In genomic region chr7:33916357-33917081, GRCh38 we compare ENCODE assay signal across 24 cellular contexts. TPM values are rescaled to one million over a fixed set of nuclear protein-coding genes. Genes with fewer than 3 reads are reported as not detected.
DNase-seq lines count a peak whose midpoint lies in the region; ATAC-seq and TF ChIP-seq lines count a peak whose summit lies in the region.
"Had no signal": no experiment of that assay in that cellular context is flagged by ENCODE, and none has a peak within 500 bp of the region (broad histone marks: within the 10 kb centered on the region; RNA-seq: fewer than 3 reads in every experiment).

No MANE protein-coding gene starts in this region.

- no peak overlapping the region for H3K27ac Mint-ChIP-seq in MCF 10A (ENCODE audit: low read depth, unreplicated experiment)
- H3K27ac Mint-ChIP-seq in activated naive CD4-positive, alpha-beta T cell treated with anti-CD3 and anti-CD28 coated beads for 36 hours: no peak overlapping the region
- H3K27ac Mint-ChIP-seq: activated CD8-positive, alpha-beta T cell treated with anti-CD3 and anti-CD28 coated beads for 36 hours; CD8-positive, alpha-beta T cell; progenitor cell of endocrine pancreas had no signal

- intact Hi-C loops in mammary epithelial cell (cut with micrococcal nuclease) (no loop called here), MCF 10A (cut with micrococcal nuclease) (no loop called here), PC-3 (cut with micrococcal nuclease) (no loop called here), transverse colon (cut with DNase I; ENCODE audit: low total_unique reads) (no loop called here)
- intact Hi-C loops in activated naive CD4-positive, alpha-beta T cell treated with anti-CD3 and anti-CD28 coated beads for 36 hours (cut with micrococcal nuclease): no loop called here

- H3K4me2 ChIP-seq in mammary epithelial cell (ENCODE audit: insufficient read depth, low read depth, low read length): no peak overlapping the region
- no peak overlapping the region for H3K4me2 ChIP-seq in PC-3 (ENCODE audit: low read length)

- H3K27ac ChIP-seq in mammary epithelial cell (ENCODE audit: insufficient read depth, low read depth, low read length) (no peak overlapping the region), PC-3 (ENCODE audit: low read length) (no peak overlapping the region), transverse colon (peak overlapping the region in 3 of 4 donors; percentile 1 to 26 (median 6)), substantia nigra (ENCODE audit: low read depth, low read length, poor library complexity, severe bottlenecking) (no peak overlapping the region)
- H3K27ac ChIP-seq: adrenal gland, coronary artery, esophagus muscularis mucosa had no signal

- no peak overlapping the region for H2AFZ ChIP-seq in mammary epithelial cell (ENCODE audit: low read depth, low read length)
- H2AFZ ChIP-seq in PC-3 (ENCODE audit: low read length): no peak overlapping the region

- TF ChIP-seq EP300 in transverse colon (IDR thresholded peaks at IDR 0.05; ENCODE audit: low read depth): no peak

- no peak for ATAC-seq in PC-3
- ATAC-seq: activated CD8-positive, alpha-beta T cell treated with anti-CD3 and anti-CD28 coated beads for 36 hours; CD8-positive, alpha-beta T cell had no signal

- dilution Hi-C loops in mammary epithelial cell (cut with HindIII; ENCODE audit: low sequenced_read_pairs): no loop called here

- H3K36me3 ChIP-seq in mammary epithelial cell (ENCODE audit: insufficient read depth, low read length) (no peaks in the 10 kb centered on the region), PC-3 (ENCODE audit: low read depth, low read length) (no peaks in the 10 kb centered on the region), transverse colon (no peaks in the 10 kb centered on the region)
- H3K36me3 ChIP-seq: adrenal gland, esophagus muscularis mucosa had no signal

- H3K9ac ChIP-seq in mammary epithelial cell (ENCODE audit: insufficient read depth, low read length): no peak overlapping the region
- H3K9ac ChIP-seq in PC-3 (ENCODE audit: low read length): no peak overlapping the region

- no peaks in the 10 kb centered on the region for H4K20me1 ChIP-seq in mammary epithelial cell (ENCODE audit: insufficient read depth, low read length)
- no peaks in the 10 kb centered on the region for H4K20me1 ChIP-seq in PC-3 (ENCODE audit: low read length)

- BruUV-seq in mammary epithelial cell (replicated peaks; lab: Mats Ljungman, UMichigan): no TSS peak
- no TSS peak for BruUV-seq in MCF 10A (replicated peaks; lab: Mats Ljungman, UMichigan)
- no TSS peak for BruUV-seq in PC-3 (replicated peaks; lab: Mats Ljungman, UMichigan)

- 57% methylated on average over 5 of the region's 5 CpGs for WGBS in mammary epithelial cell (ENCODE audit: low coverage, missing lambda C conversion rate)
- WGBS in transverse colon (ENCODE audit: low coverage in 1 of 2), 2 donors: 88 to 90% methylated on average over 4 to 5 of the region's 5 CpGs

- in situ Hi-C loops in mammary epithelial cell (cut with MboI; ENCODE audit: low sequenced_read_pairs in 2 of 2) (no loop called here), transverse colon (cut with MboI; ENCODE audit: low pct_ligation_motif_present in 1 of 4, low pct_unique_long_range_greater_than_20kb in 1 of 4, low sequenced_read_pairs in 3 of 4) (no loop called here)

- peaks cover 6% of the 10 kb centered on the region for H3K27me3 Mint-ChIP-seq in MCF 10A (ENCODE audit: insufficient read depth, unreplicated experiment)
- H3K27me3 Mint-ChIP-seq in activated naive CD4-positive, alpha-beta T cell treated with anti-CD3 and anti-CD28 coated beads for 36 hours (ENCODE audit: low read depth): peaks cover 6% of the 10 kb centered on the region

- H3K27me3 ChIP-seq in mammary epithelial cell (ENCODE audit: insufficient read depth, low read length): peaks cover 1% of the 10 kb centered on the region
- H3K27me3 ChIP-seq in PC-3 (ENCODE audit: low read length): peaks cover 19% of the 10 kb centered on the region
- H3K27me3 ChIP-seq in transverse colon: no peaks in the 10 kb centered on the region
- H3K27me3 ChIP-seq: adrenal gland, esophagus muscularis mucosa had no signal

- CTCF ChIA-PET in mammary epithelial cell (lab: Charles Lee; ENCODE audit: low non-redundant PET) (no interaction called here), MCF 10A (lab: Yijun Ruan, JAX) (interaction anchor here (0.9 to 4.7 kb wide), 2 partner anchors 9 to 15 kb away, joined by 3 to 39 read pairs; no protein-coding TSS in a partner anchor), PC-3 (lab: Charles Lee) (no interaction called here)
- CTCF ChIA-PET in activated naive CD4-positive, alpha-beta T cell treated with anti-CD3 and anti-CD28 coated beads for 36 hours (lab: Charles Lee): interaction anchor here (1.8 kb wide), 1 partner anchor 16 kb away, joined by 7 read pairs; no protein-coding TSS in a partner anchor

- TF ChIP-seq CTCF in mammary epithelial cell (conservative IDR thresholded peaks at IDR 0.05 in 1 of 2, IDR thresholded peaks at IDR 0.05 in 1 of 2; ENCODE audit: extremely low read depth in 1 of 2, insufficient read depth in 1 of 2, low read depth in 1 of 2, low read length in 2 of 2) (no peak), MCF 10A (IDR thresholded peaks at IDR 0.05; ENCODE audit: unreplicated experiment) (no peak), PC-3 (conservative IDR thresholded peaks at IDR 0.05; ENCODE audit: low read depth, low read length) (no peak), foreskin fibroblast (IDR thresholded peaks at IDR 0.05; ENCODE audit: low read depth, low read length) (no peak), transverse colon (IDR thresholded peaks at IDR 0.05) (no peak)

- DNase-seq in mammary epithelial cell (peak; percentile 55), MCF 10A (ENCODE audit: unreplicated experiment) (no peak), PC-3 (peak; percentile 32), foreskin fibroblast (peak; percentile 52 to 61), transverse colon (no peak), substantia nigra (lab: John Stamatoyannopoulos, UW) (no peak), HT-29 (ENCODE audit: low spot score) (no peak)
- no peak for DNase-seq in activated naive CD4-positive, alpha-beta T cell treated with anti-CD3 and anti-CD28 coated beads for 36 hours
- DNase-seq: activated CD4-positive, alpha-beta T cell treated with anti-CD3 and anti-CD28 coated beads for 1 hour; activated CD8-positive, alpha-beta T cell treated with anti-CD3 and anti-CD28 coated beads for 36 hours; activated T-cell treated with anti-CD3 and anti-CD28 coated beads for 4 hours; adrenal gland; CD8-positive, alpha-beta T cell; DMS153; H7; kidney glomerular epithelial cell; MM.1S; NCI-H1417; NCI-H2081 treated with DMSO at 0.1 percent for 48 hours; SHP77 treated with DMSO at 0.1 percent for 48 hours; stimulated activated CD8-positive, alpha-beta memory T cell treated with anti-CD3 and anti-CD28 coated beads, Interleukin-4, amount 100 ng/mL, for 48 hours had no signal

- H3K9me3 Mint-ChIP-seq in MCF 10A (ENCODE audit: unreplicated experiment): no peaks in the 10 kb centered on the region
- H3K9me3 Mint-ChIP-seq in activated naive CD4-positive, alpha-beta T cell treated with anti-CD3 and anti-CD28 coated beads for 36 hours: no peaks in the 10 kb centered on the region
- H3K9me3 Mint-ChIP-seq: activated CD8-positive, alpha-beta T cell treated with anti-CD3 and anti-CD28 coated beads for 36 hours; CD8-positive, alpha-beta T cell had no signal

- no peaks in the 10 kb centered on the region for H3K36me3 Mint-ChIP-seq in MCF 10A (ENCODE audit: insufficient read depth, unreplicated experiment)
- no peaks in the 10 kb centered on the region for H3K36me3 Mint-ChIP-seq in activated naive CD4-positive, alpha-beta T cell treated with anti-CD3 and anti-CD28 coated beads for 36 hours (ENCODE audit: low read depth)
- H3K36me3 Mint-ChIP-seq: CD8-positive, alpha-beta T cell had no signal

- H3K4me3 Mint-ChIP-seq in MCF 10A (ENCODE audit: unreplicated experiment): no peak overlapping the region
- H3K4me3 Mint-ChIP-seq in activated naive CD4-positive, alpha-beta T cell treated with anti-CD3 and anti-CD28 coated beads for 36 hours: no peak overlapping the region
- H3K4me3 Mint-ChIP-seq: activated CD8-positive, alpha-beta T cell treated with anti-CD3 and anti-CD28 coated beads for 36 hours; CD8-positive, alpha-beta T cell had no signal

- H3K4me1 Mint-ChIP-seq in MCF 10A (ENCODE audit: insufficient read depth, unreplicated experiment): no peaks in the 10 kb centered on the region
- no peaks in the 10 kb centered on the region for H3K4me1 Mint-ChIP-seq in activated naive CD4-positive, alpha-beta T cell treated with anti-CD3 and anti-CD28 coated beads for 36 hours (ENCODE audit: low read depth)

- no peaks in the 10 kb centered on the region for H3K9me2 ChIP-seq in PC-3 (replicated peaks; ENCODE audit: low read length)

- peaks cover 8% of the 10 kb centered on the region for H3K4me1 ChIP-seq in mammary epithelial cell (ENCODE audit: insufficient read depth, low read length)
- no peaks in the 10 kb centered on the region for H3K4me1 ChIP-seq in PC-3 (ENCODE audit: insufficient read depth, low read length)
- no peaks in the 10 kb centered on the region for H3K4me1 ChIP-seq in transverse colon
- H3K4me1 ChIP-seq: adrenal gland, esophagus muscularis mucosa had no signal

- no peaks in the 10 kb centered on the region for H3K9me3 ChIP-seq in mammary epithelial cell (replicated peaks; ENCODE audit: insufficient read depth, low read length)
- H3K9me3 ChIP-seq in PC-3 (ENCODE audit: low read length): no peaks in the 10 kb centered on the region
- no peaks in the 10 kb centered on the region for H3K9me3 ChIP-seq in transverse colon
- H3K9me3 ChIP-seq: adrenal gland, esophagus muscularis mucosa had no signal

- no peak for TF ChIP-seq POLR2A in transverse colon (IDR thresholded peaks at IDR 0.05)

- POLR2A ChIA-PET in MCF 10A (lab: Yijun Ruan, JAX): interaction anchor here (0.7 kb wide), 1 partner anchor 1419 kb away, joined by 3 read pairs; no protein-coding TSS in a partner anchor
- POLR2A ChIA-PET in PC-3 (lab: Charles Lee; ENCODE audit: unreplicated experiment): no interaction called here

- H3K4me3 ChIP-seq in mammary epithelial cell (replicated peaks in 1 of 3; ENCODE audit: insufficient read depth in 1 of 3, low read depth in 2 of 3, low read length in 3 of 3) (no peak overlapping the region), PC-3 (ENCODE audit: low read length) (no peak overlapping the region), foreskin fibroblast (ENCODE audit: low read depth in 1 of 2, low read length in 2 of 2) (no peak overlapping the region), transverse colon (no peak overlapping the region)
- H3K4me3 ChIP-seq: adrenal gland, coronary artery, esophagus muscularis mucosa had no signal

- H3K79me2 ChIP-seq in mammary epithelial cell (ENCODE audit: insufficient read depth, low read length) (no peaks in the 10 kb centered on the region), PC-3 (ENCODE audit: low read length) (no peaks in the 10 kb centered on the region)

- no peaks in the 10 kb centered on the region for H3F3A ChIP-seq in PC-3 (ENCODE audit: low read length, unreplicated experiment)

RNA-seq across cellular contexts. Expression of gene BMPER, which starts 11.2 kb away (rescaled TPM):
- total RNA-seq in mammary epithelial cell (under 1 TPM in 1 of 2 donors, not detected in 1; 0.17 TPM), MCF 10A (2022) (0.40 TPM in 1 of 2 replicates, not detected in the other), PC-3 (2014; rRNA removed) (0.06 and 0.11 TPM in 2 replicates), transverse colon (1 to 10 TPM in 3 of 4 donors, under 1 TPM in 1; 1.00 to 2.5 (median 1.8) TPM)
- polyA plus RNA-seq in mammary epithelial cell: 0.05 TPM
- polyA minus RNA-seq in mammary epithelial cell: not detected
- total RNA-seq in HT-29 (2014; rRNA removed; shearing (Covaris generic)): not detected in 2 replicates
- not detected for total RNA-seq in activated naive CD4-positive, alpha-beta T cell treated with anti-CD3 and anti-CD28 coated beads for 36 hours
- total RNA-seq: activated CD8-positive, alpha-beta T cell treated with anti-CD3 and anti-CD28 coated beads for 36 hours; CD8-positive, alpha-beta T cell had no signal

Comparison
In these comparisons a context has a peak if more than half of its experiments do, and no peak if none do; other contexts are left out.
1. DNase-seq: peak in mammary epithelial cell (single experiment), PC-3 (single experiment) and foreskin fibroblast (2 of 2); none in MCF 10A (single experiment), transverse colon (single experiment), substantia nigra (0 of 49), HT-29 (single experiment) and activated naive CD4-positive, alpha-beta T cell treated with anti-CD3 and anti-CD28 coated beads for 36 hours (single experiment).
2. CTCF ChIA-PET loops: an anchor here in MCF 10A (0.9 to 4.7 kb wide) and activated naive CD4-positive, alpha-beta T cell treated with anti-CD3 and anti-CD28 coated beads for 36 hours (1.8 kb wide); none called in mammary epithelial cell and PC-3.
3. H3K27ac ChIP-seq: peak in transverse colon (3 of 4); none in mammary epithelial cell (single experiment), PC-3 (single experiment) and substantia nigra (single experiment).